1 cellular context compared by ENCODE assay signal in genomic region chr9:95429096-95429495, GRCh38.
TF ChIP-seq lines count a peak whose summit lies in the region.

No MANE protein-coding gene starts in this region.

TF ChIP-seq in GM23338, 12 proteins besides CTCF, POLR2A, EP300 and RAD21 (continued from another document):
- TF ChIP-seq ETS1 (IDR thresholded peaks at IDR 0.05), result no peak
